20 cellular contexts compared by ENCODE assay signal in the genomic region with DNA sequence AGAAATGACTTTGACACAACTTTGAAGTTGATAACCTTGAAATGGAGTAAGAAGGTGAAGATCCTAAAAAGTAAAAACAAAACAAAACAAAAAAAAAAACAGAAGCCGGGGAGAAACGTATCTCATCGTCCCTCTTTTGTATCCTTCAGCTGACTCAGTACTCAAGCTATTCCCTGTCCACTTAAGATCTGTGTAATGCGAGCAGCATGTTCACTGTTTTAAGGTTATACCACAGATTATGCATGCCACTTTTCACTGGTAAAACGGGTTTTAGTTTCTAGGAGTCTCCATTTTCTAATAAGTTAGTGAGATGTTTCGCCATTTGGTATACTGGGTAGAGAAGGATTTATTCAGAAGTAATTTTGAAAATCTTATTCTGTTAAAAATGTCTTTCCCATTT.
A peak's percentile ranks its signal among the peaks of the same experiment; 100 is the strongest.
DNase-seq lines count a peak whose midpoint lies in the region; ATAC-seq and TF ChIP-seq lines count a peak whose summit lies in the region.
"Had no signal": no experiment of that assay in that cellular context is flagged by ENCODE, and none has a peak within 500 bp of the region (broad histone marks: within the 10 kb centered on the region; RNA-seq: fewer than 3 reads in every experiment).

No MANE protein-coding gene starts in this region.

- no peaks in the 10 kb centered on the region for H3K27me3 ChIP-seq in smooth muscle cell (ENCODE audit: low read depth)
- H3K27me3 ChIP-seq: SJSA1 had no signal

- H3K4me1 ChIP-seq in smooth muscle cell (ENCODE audit: low read depth), result no peaks in the 10 kb centered on the region
- H3K4me1 ChIP-seq: SJSA1 had no signal

- H4K20me1 ChIP-seq in smooth muscle cell (ENCODE audit: low read depth), result peaks cover 71% of the 10 kb centered on the region

- H3K36me3 Mint-ChIP-seq in activated CD8-positive, alpha-beta T cell treated with anti-CD3 and anti-CD28 coated beads, Interleukin-2, amount 10 ng/mL, durations not matched to agents 7 days and 5 days (ENCODE audit: low read depth), result no peaks in the 10 kb centered on the region
- H3K36me3 Mint-ChIP-seq: CD4-positive, CD25-positive, alpha-beta regulatory T cell had no signal

- no peaks in the 10 kb centered on the region for H3K79me2 ChIP-seq in smooth muscle cell (ENCODE audit: low read depth)

- in situ Hi-C loops in astrocyte of the cerebellum (cut with HindIII; ENCODE audit: low sequenced_read_pairs), result no loop called here

- 49% methylated on average over 6 of the region's 6 CpGs for WGBS in smooth muscle cell (ENCODE audit: low lambda C conversion rate)

- H3K9me3 ChIP-seq in smooth muscle cell (replicated peaks; ENCODE audit: low read depth), result no peaks in the 10 kb centered on the region
- H3K9me3 ChIP-seq: SJSA1 had no signal

- H2AFZ ChIP-seq in smooth muscle cell (ENCODE audit: low read depth), result no peak overlapping the region
- H2AFZ ChIP-seq: GM23338 had no signal

- DNase-seq in LHCN-M2 (ENCODE audit: low read depth) (peak; percentile 30), astrocyte of the cerebellum (ENCODE audit: low read depth) (peak; percentile 27), iris pigment epithelial cell (ENCODE audit: low read depth) (peak; percentile 20), smooth muscle cell (lab: John Stamatoyannopoulos, UW; ENCODE audit: unreplicated experiment) (no peak), D341Med (ENCODE audit: low spot score) (no peak), nucleus accumbens (lab: John Stamatoyannopoulos, UW) (no peak)
- no peak for DNase-seq in activated CD8-positive, alpha-beta T cell treated with anti-CD3 and anti-CD28 coated beads, Interleukin-2, amount 10 ng/mL, durations not matched to agents 7 days and 5 days
- DNase-seq: CD4-positive, CD25-positive, alpha-beta regulatory T cell; DMS79; HCEC 1CT; MV-4-11; NCI-H1105 treated with DMSO at 0.1 percent for 48 hours; NCI-H2029 treated with DMSO at 0.1 percent for 48 hours; NCI-H2171 treated with DMSO at 0.1 percent for 48 hours; NCI-H526; OCI-M1 had no signal

- POLR2A ChIA-PET in activated CD8-positive, alpha-beta T cell treated with anti-CD3 and anti-CD28 coated beads, Interleukin-2, amount 10 ng/mL, durations not matched to agents 7 days and 5 days (lab: Charles Lee), result no interaction called here

- H3F3A ChIP-seq in smooth muscle cell (ENCODE audit: low read depth), result no peaks in the 10 kb centered on the region

- H3K4me2 ChIP-seq in smooth muscle cell, result peak overlapping the region; percentile 38
- H3K4me2 ChIP-seq: GM23338, KMS-11 had no signal

- no peak overlapping the region for H3K27ac ChIP-seq in smooth muscle cell (ENCODE audit: low read depth)
- H3K27ac ChIP-seq: HL-60, KMS-11, SJSA1 had no signal

- H3K4me3 Mint-ChIP-seq in activated CD8-positive, alpha-beta T cell treated with anti-CD3 and anti-CD28 coated beads, Interleukin-2, amount 10 ng/mL, durations not matched to agents 7 days and 5 days, result no peak overlapping the region
- H3K4me3 Mint-ChIP-seq: CD4-positive, CD25-positive, alpha-beta regulatory T cell; GM23338 had no signal

- H3K9ac ChIP-seq in smooth muscle cell (ENCODE audit: low read depth), result no peak overlapping the region
- H3K9ac ChIP-seq: KMS-11 had no signal

- H3K27ac Mint-ChIP-seq in activated CD8-positive, alpha-beta T cell treated with anti-CD3 and anti-CD28 coated beads, Interleukin-2, amount 10 ng/mL, durations not matched to agents 7 days and 5 days, result no peak overlapping the region
- H3K27ac Mint-ChIP-seq: CD4-positive, CD25-positive, alpha-beta regulatory T cell; GM23338 had no signal

- no peak overlapping the region for H3K4me3 ChIP-seq in astrocyte of the cerebellum (ENCODE audit: low read depth, low read length)
- no peak overlapping the region for H3K4me3 ChIP-seq in smooth muscle cell
- H3K4me3 ChIP-seq: GM23338, SJSA1 had no signal

- H3K27me3 Mint-ChIP-seq in activated CD8-positive, alpha-beta T cell treated with anti-CD3 and anti-CD28 coated beads, Interleukin-2, amount 10 ng/mL, durations not matched to agents 7 days and 5 days (ENCODE audit: low read depth), result no peaks in the 10 kb centered on the region
- H3K27me3 Mint-ChIP-seq: CD4-positive, CD25-positive, alpha-beta regulatory T cell had no signal

- no peaks in the 10 kb centered on the region for H3K9me3 Mint-ChIP-seq in activated CD8-positive, alpha-beta T cell treated with anti-CD3 and anti-CD28 coated beads, Interleukin-2, amount 10 ng/mL, durations not matched to agents 7 days and 5 days (ENCODE audit: insufficient read depth)
- H3K9me3 Mint-ChIP-seq: GM23338 had no signal

- CTCF ChIA-PET in activated CD8-positive, alpha-beta T cell treated with anti-CD3 and anti-CD28 coated beads, Interleukin-2, amount 10 ng/mL, durations not matched to agents 7 days and 5 days (lab: Charles Lee), result no interaction called here

- H3K36me3 ChIP-seq in smooth muscle cell (ENCODE audit: low read depth), result no peaks in the 10 kb centered on the region
- H3K36me3 ChIP-seq: SJSA1 had no signal

- no peak for ATAC-seq in activated CD8-positive, alpha-beta T cell treated with anti-CD3 and anti-CD28 coated beads, Interleukin-2, amount 10 ng/mL, durations not matched to agents 7 days and 5 days
- ATAC-seq: GM23338 had no signal

- no peaks in the 10 kb centered on the region for H3K4me1 Mint-ChIP-seq in activated CD8-positive, alpha-beta T cell treated with anti-CD3 and anti-CD28 coated beads, Interleukin-2, amount 10 ng/mL, durations not matched to agents 7 days and 5 days (ENCODE audit: low read depth)
- H3K4me1 Mint-ChIP-seq: CD4-positive, CD25-positive, alpha-beta regulatory T cell had no signal

- no peak for TF ChIP-seq CTCF in astrocyte of the cerebellum (IDR thresholded peaks at IDR 0.05; ENCODE audit: low read depth, low read length, missing control alignments)
- TF ChIP-seq CTCF in smooth muscle cell (IDR thresholded peaks at IDR 0.05; ENCODE audit: borderline replicate concordance, insufficient read depth, poor library complexity, severe bottlenecking), result no peak

Comparison
In these comparisons a context has a peak if more than half of its experiments do, and no peak if none do; other contexts are left out.
1. DNase-seq: peak in LHCN-M2 (single experiment), astrocyte of the cerebellum (single experiment) and iris pigment epithelial cell (single experiment); none in smooth muscle cell (single experiment), D341Med (single experiment), nucleus accumbens (0 of 56) and activated CD8-positive, alpha-beta T cell treated with anti-CD3 and anti-CD28 coated beads, Interleukin-2, amount 10 ng/mL, durations not matched to agents 7 days and 5 days (single experiment).